Comparison of ENCODE assay signal across 2 cellular contexts in the genomic region with DNA sequence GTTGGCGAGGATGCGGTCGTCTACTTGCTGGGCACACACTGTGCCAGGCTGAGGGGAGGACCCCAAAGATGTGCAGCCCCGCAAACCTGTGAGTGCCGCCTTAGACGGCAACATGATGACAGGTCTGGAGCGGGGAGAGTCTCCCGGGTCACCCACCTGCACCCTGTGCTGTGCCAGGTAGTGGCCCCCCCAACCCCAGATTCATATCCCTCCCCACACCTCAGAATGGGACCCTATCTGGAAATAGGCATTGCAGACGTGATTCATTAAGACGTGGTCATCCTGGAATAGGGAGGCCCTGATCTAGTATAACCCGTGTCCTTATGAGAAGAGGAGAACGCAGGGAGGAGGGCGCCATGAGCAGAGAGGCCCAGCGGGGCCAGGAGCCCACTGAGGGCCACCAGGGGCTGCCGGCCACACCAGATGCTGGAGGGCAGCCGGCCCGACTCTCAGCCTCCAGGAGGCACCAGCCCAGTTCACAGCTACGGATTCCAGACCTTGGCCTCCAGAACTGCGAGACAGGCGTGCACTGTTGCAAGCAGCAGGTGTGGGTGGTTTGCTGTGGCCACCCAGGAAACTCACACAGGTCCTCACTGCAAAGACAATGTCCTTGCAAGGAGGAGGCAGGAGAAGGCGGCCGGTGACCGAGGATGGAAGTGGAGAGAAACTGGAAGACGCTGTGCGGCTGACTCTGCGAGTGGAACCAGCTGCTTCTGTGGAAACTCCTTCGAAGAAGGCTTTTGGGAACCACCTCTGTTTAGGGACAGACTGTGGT.
TF ChIP-seq lines count a peak whose summit lies in the region.

No MANE protein-coding gene starts in this region.

TF ChIP-seq in SK-N-SH, 30 proteins besides CTCF, POLR2A, EP300 and RAD21 (continued from another document):
- TF ChIP-seq IRF3 (IDR thresholded peaks at IDR 0.05; ENCODE audit: low read depth, low read length) (no peak), USF2 (IDR thresholded peaks at IDR 0.05; ENCODE audit: borderline replicate concordance, low read depth, low read length) (no peak), GABPA (IDR thresholded peaks at IDR 0.05; ENCODE audit: low read depth) (no peak), NRF1 (IDR thresholded peaks at IDR 0.05; ENCODE audit: low read depth, low read length) (no peak), FOXJ3 (CRISPR knock-in tag; IDR thresholded peaks at IDR 0.05) (no peak), SIN3A (IDR thresholded peaks at IDR 0.05; ENCODE audit: borderline replicate concordance, low read depth, low read length) (no peak)
- TF ChIP-seq, protein P1, sequence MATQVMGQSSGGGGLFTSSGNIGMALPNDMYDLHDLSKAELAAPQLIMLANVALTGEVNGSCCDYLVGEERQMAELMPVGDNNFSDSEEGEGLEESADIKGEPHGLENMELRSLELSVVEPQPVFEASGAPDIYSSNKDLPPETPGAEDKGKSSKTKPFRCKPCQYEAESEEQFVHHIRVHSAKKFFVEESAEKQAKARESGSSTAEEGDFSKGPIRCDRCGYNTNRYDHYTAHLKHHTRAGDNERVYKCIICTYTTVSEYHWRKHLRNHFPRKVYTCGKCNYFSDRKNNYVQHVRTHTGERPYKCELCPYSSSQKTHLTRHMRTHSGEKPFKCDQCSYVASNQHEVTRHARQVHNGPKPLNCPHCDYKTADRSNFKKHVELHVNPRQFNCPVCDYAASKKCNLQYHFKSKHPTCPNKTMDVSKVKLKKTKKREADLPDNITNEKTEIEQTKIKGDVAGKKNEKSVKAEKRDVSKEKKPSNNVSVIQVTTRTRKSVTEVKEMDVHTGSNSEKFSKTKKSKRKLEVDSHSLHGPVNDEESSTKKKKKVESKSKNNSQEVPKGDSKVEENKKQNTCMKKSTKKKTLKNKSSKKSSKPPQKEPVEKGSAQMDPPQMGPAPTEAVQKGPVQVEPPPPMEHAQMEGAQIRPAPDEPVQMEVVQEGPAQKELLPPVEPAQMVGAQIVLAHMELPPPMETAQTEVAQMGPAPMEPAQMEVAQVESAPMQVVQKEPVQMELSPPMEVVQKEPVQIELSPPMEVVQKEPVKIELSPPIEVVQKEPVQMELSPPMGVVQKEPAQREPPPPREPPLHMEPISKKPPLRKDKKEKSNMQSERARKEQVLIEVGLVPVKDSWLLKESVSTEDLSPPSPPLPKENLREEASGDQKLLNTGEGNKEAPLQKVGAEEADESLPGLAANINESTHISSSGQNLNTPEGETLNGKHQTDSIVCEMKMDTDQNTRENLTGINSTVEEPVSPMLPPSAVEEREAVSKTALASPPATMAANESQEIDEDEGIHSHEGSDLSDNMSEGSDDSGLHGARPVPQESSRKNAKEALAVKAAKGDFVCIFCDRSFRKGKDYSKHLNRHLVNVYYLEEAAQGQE (IDR thresholded peaks at IDR 0.05; ENCODE audit: low read depth, low read length) = no peak
TF ChIP-seq in SK-N-SH: peak in this region for 0.

TF ChIP-seq in SK-N-SH treated with all-trans-retinoic acid at 6 μM for 48 hours, 23 proteins besides CTCF, POLR2A, EP300 and RAD21 (continued from another document):
- no peak for TF ChIP-seq ISL1 (CRISPR knock-in tag; IDR thresholded peaks at IDR 0.05)
- TF ChIP-seq SNAI2 (CRISPR knock-in tag; IDR thresholded peaks at IDR 0.05) = no peak
- TF ChIP-seq TOX (CRISPR knock-in tag; IDR thresholded peaks at IDR 0.05; ENCODE audit: borderline replicate concordance) = no peak
- no peak for TF ChIP-seq ZFP30 (CRISPR knock-in tag; IDR thresholded peaks at IDR 0.05)
- no peak for TF ChIP-seq CSDC2 (CRISPR knock-in tag; IDR thresholded peaks at IDR 0.05)
- TF ChIP-seq TCF4 (CRISPR knock-in tag; IDR thresholded peaks at IDR 0.05; ENCODE audit: borderline replicate concordance) = no peak
- TF ChIP-seq GLIS3 (CRISPR knock-in tag; IDR thresholded peaks at IDR 0.05) = no peak
- TF ChIP-seq, protein P2, sequence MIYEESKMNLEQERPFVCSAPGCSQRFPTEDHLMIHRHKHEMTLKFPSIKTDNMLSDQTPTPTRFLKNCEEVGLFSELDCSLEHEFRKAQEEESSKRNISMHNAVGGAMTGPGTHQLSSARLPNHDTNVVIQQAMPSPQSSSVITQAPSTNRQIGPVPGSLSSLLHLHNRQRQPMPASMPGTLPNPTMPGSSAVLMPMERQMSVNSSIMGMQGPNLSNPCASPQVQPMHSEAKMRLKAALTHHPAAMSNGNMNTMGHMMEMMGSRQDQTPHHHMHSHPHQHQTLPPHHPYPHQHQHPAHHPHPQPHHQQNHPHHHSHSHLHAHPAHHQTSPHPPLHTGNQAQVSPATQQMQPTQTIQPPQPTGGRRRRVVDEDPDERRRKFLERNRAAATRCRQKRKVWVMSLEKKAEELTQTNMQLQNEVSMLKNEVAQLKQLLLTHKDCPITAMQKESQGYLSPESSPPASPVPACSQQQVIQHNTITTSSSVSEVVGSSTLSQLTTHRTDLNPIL (CRISPR knock-in tag; IDR thresholded peaks at IDR 0.05; ENCODE audit: low read depth) = no peak
- no peak for TF ChIP-seq PPARA (CRISPR knock-in tag; IDR thresholded peaks at IDR 0.05; ENCODE audit: borderline replicate concordance)
- TF ChIP-seq, protein P3, sequence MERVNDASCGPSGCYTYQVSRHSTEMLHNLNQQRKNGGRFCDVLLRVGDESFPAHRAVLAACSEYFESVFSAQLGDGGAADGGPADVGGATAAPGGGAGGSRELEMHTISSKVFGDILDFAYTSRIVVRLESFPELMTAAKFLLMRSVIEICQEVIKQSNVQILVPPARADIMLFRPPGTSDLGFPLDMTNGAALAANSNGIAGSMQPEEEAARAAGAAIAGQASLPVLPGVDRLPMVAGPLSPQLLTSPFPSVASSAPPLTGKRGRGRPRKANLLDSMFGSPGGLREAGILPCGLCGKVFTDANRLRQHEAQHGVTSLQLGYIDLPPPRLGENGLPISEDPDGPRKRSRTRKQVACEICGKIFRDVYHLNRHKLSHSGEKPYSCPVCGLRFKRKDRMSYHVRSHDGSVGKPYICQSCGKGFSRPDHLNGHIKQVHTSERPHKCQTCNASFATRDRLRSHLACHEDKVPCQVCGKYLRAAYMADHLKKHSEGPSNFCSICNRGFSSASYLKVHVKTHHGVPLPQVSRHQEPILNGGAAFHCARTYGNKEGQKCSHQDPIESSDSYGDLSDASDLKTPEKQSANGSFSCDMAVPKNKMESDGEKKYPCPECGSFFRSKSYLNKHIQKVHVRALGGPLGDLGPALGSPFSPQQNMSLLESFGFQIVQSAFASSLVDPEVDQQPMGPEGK (CRISPR knock-in tag; IDR thresholded peaks at IDR 0.05; ENCODE audit: borderline replicate concordance) = no peak
- TF ChIP-seq BACH2 (CRISPR knock-in tag; IDR thresholded peaks at IDR 0.05; ENCODE audit: borderline replicate concordance) = no peak
